ENCODE assay signal across 8 cellular contexts in genomic region chr13:96285729-96286128, GRCh38.
"Had no signal": no experiment of that assay in that cellular context is flagged by ENCODE, and none has a peak within 500 bp of the region (broad histone marks: within the 10 kb centered on the region; RNA-seq: fewer than 3 reads in every experiment).

No MANE protein-coding gene starts in this region.

- ATAC-seq: K562 had no signal

- FAIRE-seq: K562 had no signal

- H3K4me3 Mint-ChIP-seq: HFFc6 had no signal

- H3K4me3 ChIP-seq: K562 had no signal

- DNase-seq: GOT3, H7, HCEC 1CT, HFFc6, IMR-90, KG1 had no signal

- H3K27ac ChIP-seq: HL-60 had no signal

- H3K27ac Mint-ChIP-seq: HFFc6 had no signal
